8 cellular contexts compared by ENCODE assay signal in genomic region chr6:159977242-159978214, GRCh38. TPM values are rescaled to one million over a fixed set of nuclear protein-coding genes. Genes with fewer than 3 reads are reported as not detected.
DNase-seq lines count a peak whose midpoint lies in the region; ATAC-seq and TF ChIP-seq lines count a peak whose summit lies in the region.

No MANE protein-coding gene starts in this region.

- H3K27me3 Mint-ChIP-seq in nephron progenitor cell (ENCODE audit: low read depth, poor library complexity): no peaks in the 10 kb centered on the region

- H3K4me3 Mint-ChIP-seq in nephron progenitor cell: no peak overlapping the region

- H3K4me1 Mint-ChIP-seq in nephron progenitor cell: peaks cover 91% of the 10 kb centered on the region

- peak; percentile 26 for DNase-seq in COR-L47 (lab: John Stamatoyannopoulos, UW)
- DNase-seq in RPMI7951 (ENCODE audit: low read depth): peak; percentile 77
- peak; percentile 72 for DNase-seq in fibroblast of gingiva (ENCODE audit: low read depth)
- DNase-seq in nephron progenitor cell: no peak
- no peak for DNase-seq in dedifferentiated amniotic fluid mesenchymal stem cell (ENCODE audit: extremely low spot score)
- DNase-seq in NCI-H2171 treated with DMSO at 0.1 percent for 48 hours (lab: John Stamatoyannopoulos, UW): no peak
- DNase-seq in NCI-H748 treated with DMSO at 0.1 percent for 48 hours (lab: John Stamatoyannopoulos, UW): no peak

- no peaks in the 10 kb centered on the region for H3K9me3 Mint-ChIP-seq in nephron progenitor cell

- H3K36me3 Mint-ChIP-seq in nephron progenitor cell (ENCODE audit: low read depth): peaks cover 5% of the 10 kb centered on the region

- no peak for ATAC-seq in HG03439 (IDR thresholded peaks at IDR 0.05; ENCODE audit: unreplicated experiment)

- TF ChIP-seq CTCF in nephron progenitor cell (IDR thresholded peaks at IDR 0.05): no peak

- H3K27ac Mint-ChIP-seq in nephron progenitor cell: peak overlapping the region; percentile 80

RNA-seq across cellular contexts. Expression of gene IGF2R, which starts 8.6 kb away (rescaled TPM):
- 32.4 and 36.2 TPM in 2 replicates for total RNA-seq in RPMI7951 (2014; rRNA removed; shearing (Covaris generic))

Comparison
In these comparisons a context has a peak if more than half of its experiments do, and no peak if none do; other contexts are left out.
1. DNase-seq: peak in COR-L47 (single experiment), RPMI7951 (single experiment) and fibroblast of gingiva (single experiment); none in nephron progenitor cell (single experiment), dedifferentiated amniotic fluid mesenchymal stem cell (single experiment), NCI-H2171 treated with DMSO at 0.1 percent for 48 hours (single experiment) and NCI-H748 treated with DMSO at 0.1 percent for 48 hours (single experiment).